Comparison of ENCODE assay signal across 16 cellular contexts in genomic region chr13:94181461-94182107, GRCh38.
"Had no signal": no experiment of that assay in that cellular context is flagged by ENCODE, and none has a peak within 500 bp of the region (broad histone marks: within the 10 kb centered on the region; RNA-seq: fewer than 3 reads in every experiment).

No MANE protein-coding gene starts in this region.

- H3K27me3 Mint-ChIP-seq: T-helper 17 cell had no signal

- ATAC-seq: gastroesophageal sphincter, left cardiac atrium, mucosa of descending colon, natural killer cell, T-helper 17 cell had no signal

- H3K36me3 Mint-ChIP-seq: natural killer cell had no signal

- H3K4me3 Mint-ChIP-seq: natural killer cell, T-helper 17 cell had no signal

- DNase-seq: activated CD4-positive, alpha-beta T cell treated with anti-CD3 and anti-CD28 coated beads, Interleukin-2, amount 50 U/mL, for 1 hour; activated CD4-positive, CD25-positive, alpha-beta regulatory T cell; activated naive CD4-positive, alpha-beta T cell treated with anti-CD3 and anti-CD28 coated beads, Interleukin-2, amount 50 U/mL, for 16 hours; activated T-cell treated with anti-CD3 and anti-CD28 coated beads, Interleukin-2, amount 50 U/mL, for 1 hour; adrenal gland; caudate nucleus; effector CD8-positive, alpha-beta T cell; hypothalamus; left cardiac atrium; mucosa of descending colon; natural killer cell; occipital lobe; stimulated activated CD4-positive, alpha-beta T cell treated with anti-CD3 and anti-CD28 coated beads, Interleukin-4, amount 100 ng/mL, for 4 hours; T-helper 17 cell; uterus had no signal

- H3K9me3 Mint-ChIP-seq: natural killer cell had no signal

- H3K27ac Mint-ChIP-seq: natural killer cell, T-helper 17 cell had no signal
